8 cellular contexts compared by ENCODE assay signal in genomic region chr14:100192250-100192671, GRCh38. TPM values are rescaled to one million over a fixed set of nuclear protein-coding genes. Genes with fewer than 3 reads are reported as not detected.
DNase-seq lines count a peak whose midpoint lies in the region; ATAC-seq and TF ChIP-seq lines count a peak whose summit lies in the region.

No MANE protein-coding gene starts in this region.

- POLR2A ChIA-PET in CD8-positive, alpha-beta T cell (lab: Charles Lee) = interaction anchor here (0.5 to 2.1 kb wide), 11 partner anchors 23 to 211 kb away, joined by 3 to 9 read pairs (median 3); no protein-coding TSS in a partner anchor
- POLR2A ChIA-PET in RWPE1 (lab: Yijun Ruan, JAX; ENCODE audit: low non-redundant PET) = no interaction called here

- H3K9me3 Mint-ChIP-seq in CD8-positive, alpha-beta T cell = no peaks in the 10 kb centered on the region

- intact Hi-C loops in CD8-positive, alpha-beta T cell (cut with DNase I, micrococcal nuclease) = loop anchor here (1.0 to 2.0 kb wide), 4 partner anchors 83 to 210 kb away; partner anchors contain the start of gene WDR25 (in 2 of the 2)

- H3K27ac ChIP-seq in CD8-positive, alpha-beta T cell (ENCODE audit: low read depth, low read length) = peak overlapping the region; percentile 48
- peak overlapping the region; percentile 86 for H3K27ac ChIP-seq in RWPE1
- H3K27ac ChIP-seq in epithelial cell of prostate = peak overlapping the region; percentile 59
- H3K27ac ChIP-seq in neutrophil = peak overlapping the region; percentile 86

- peak overlapping the region; percentile 54 for H3K4me3 ChIP-seq in CD8-positive, alpha-beta T cell (ENCODE audit: low read depth, low read length)
- peak overlapping the region; percentile 65 to 71 for H3K4me3 ChIP-seq in neutrophil (ENCODE audit: low read depth in 1 of 2, low read length in 1 of 2)

- no peak for TF ChIP-seq CTCF in CD8-positive, alpha-beta T cell (IDR thresholded peaks at IDR 0.05)
- no peak for TF ChIP-seq CTCF in RWPE1 (conservative IDR thresholded peaks at IDR 0.05; ENCODE audit: low read depth)
- TF ChIP-seq CTCF in neutrophil (IDR thresholded peaks at IDR 0.05) = no peak

- H3K27ac Mint-ChIP-seq in CD8-positive, alpha-beta T cell = peak overlapping the region; percentile 90

- CTCF ChIA-PET in CD8-positive, alpha-beta T cell (lab: Charles Lee) = interaction anchor here (0.7 to 7.5 kb wide), 45 partner anchors 11 to 228 kb away, joined by 3 to 80 read pairs (median 5); partner anchors contain the start of gene EVL
- CTCF ChIA-PET in RWPE1 (lab: Yijun Ruan, JAX) = interaction anchor here (0.6 to 3.5 kb wide), 12 partner anchors 8 to 227 kb away, joined by 3 to 25 read pairs (median 4); no protein-coding TSS in a partner anchor

- H3K36me3 Mint-ChIP-seq in CD8-positive, alpha-beta T cell = no peaks in the 10 kb centered on the region

- H3K4me1 Mint-ChIP-seq in CD8-positive, alpha-beta T cell (ENCODE audit: low read depth) = peaks cover 10% of the 10 kb centered on the region

- no peaks in the 10 kb centered on the region for H3K9me3 ChIP-seq in CD8-positive, alpha-beta T cell (ENCODE audit: low read length)
- H3K9me3 ChIP-seq in neutrophil = no peaks in the 10 kb centered on the region

- no peak for DNase-seq in CD8-positive, alpha-beta T cell
- no peak for DNase-seq in RWPE1 (ENCODE audit: low spot score)
- DNase-seq in epithelial cell of prostate (ENCODE audit: low read depth, low spot score) = no peak
- no peak for DNase-seq in NCI-H2081 treated with DMSO at 0.1 percent for 48 hours (lab: John Stamatoyannopoulos, UW)
- DNase-seq in NCI-H1694 treated with DMSO at 0.1 percent for 48 hours (lab: John Stamatoyannopoulos, UW) = no peak

- no peaks in the 10 kb centered on the region for H3K27me3 Mint-ChIP-seq in CD8-positive, alpha-beta T cell (ENCODE audit: low read depth)

- peaks cover 12% of the 10 kb centered on the region for H3K4me1 ChIP-seq in CD8-positive, alpha-beta T cell (ENCODE audit: insufficient read depth, low read length)
- H3K4me1 ChIP-seq in neutrophil (ENCODE audit: control insufficient read depth in 1 of 2, insufficient read depth in 1 of 2, low read depth in 1 of 2, low read length in 1 of 2) = peaks cover 12 to 16% of the 10 kb centered on the region in 2 experiments

- peak overlapping the region; percentile 63 for H3K4me3 Mint-ChIP-seq in CD8-positive, alpha-beta T cell

- H3K27me3 ChIP-seq in CD8-positive, alpha-beta T cell (ENCODE audit: insufficient read depth, low read length) = no peaks in the 10 kb centered on the region
- H3K27me3 ChIP-seq in neutrophil = no peaks in the 10 kb centered on the region

- no peaks in the 10 kb centered on the region for H3K36me3 ChIP-seq in CD8-positive, alpha-beta T cell (ENCODE audit: insufficient read depth, low read length)
- H3K36me3 ChIP-seq in neutrophil = no peaks in the 10 kb centered on the region

- ATAC-seq in CD8-positive, alpha-beta T cell = no peak
- ATAC-seq in HG03108 (IDR thresholded peaks at IDR 0.05; ENCODE audit: unreplicated experiment) = no peak
- ATAC-seq in GM21447 (IDR thresholded peaks at IDR 0.05; ENCODE audit: unreplicated experiment) = no peak

RNA-seq across cellular contexts. Expression of gene DEGS2, which starts 32.8 kb away (rescaled TPM):
- total RNA-seq in CD8-positive, alpha-beta T cell = under 1 TPM; 0.22 to 0.60 TPM

RNA-seq across cellular contexts. Expression of gene YY1, which starts 46.7 kb away (rescaled TPM):
- total RNA-seq in CD8-positive, alpha-beta T cell = 10 to 100 TPM; 70.0 to 80.7 TPM
